Comparison of ENCODE assay signal across 1 cellular context in the genomic region with DNA sequence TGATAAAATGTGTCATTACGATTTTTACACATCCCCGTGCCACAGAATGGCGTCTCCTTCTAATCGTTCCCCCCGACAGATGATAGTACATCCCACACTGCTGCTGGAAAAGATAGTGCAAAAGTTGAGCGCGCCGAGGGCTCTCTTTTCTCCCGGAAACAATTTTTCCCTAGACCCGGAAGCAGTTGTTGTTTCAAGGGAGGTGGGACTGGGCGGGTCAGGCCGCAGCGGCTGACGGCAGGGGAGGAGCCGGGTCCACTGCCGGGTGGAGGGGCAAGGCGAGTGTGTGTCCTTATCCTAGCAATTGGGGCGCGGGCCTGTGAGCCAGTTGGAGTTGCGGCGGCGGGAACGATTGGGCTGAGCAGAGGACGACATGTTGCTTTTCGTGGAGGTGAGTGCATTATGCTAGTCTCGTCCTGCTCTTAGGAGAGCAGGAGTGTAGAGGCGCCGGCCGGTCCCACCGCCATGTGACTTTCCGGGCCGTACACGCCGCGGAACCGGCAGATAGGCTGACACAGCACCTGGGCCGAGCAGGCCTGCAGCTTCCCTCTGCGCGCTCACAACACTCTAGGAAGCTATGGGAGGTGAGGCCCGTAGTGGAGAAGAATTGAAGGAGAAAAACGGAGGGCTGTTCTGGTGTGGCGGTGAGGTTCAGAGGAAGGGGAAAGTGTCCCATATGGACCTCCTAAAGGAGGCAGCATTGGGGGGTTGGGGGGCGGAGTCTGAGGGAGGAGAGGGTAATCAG.
TF ChIP-seq lines count a peak whose summit lies in the region.

LARP4 (plus strand) TSS at position 248 of the 745 bp plus-strand sequence; CDS start at position 374, 126 bp downstream.

TF ChIP-seq in K562, 482 proteins besides CTCF, POLR2A, EP300 and RAD21 (continued from another document and continues in another):
- no peak for TF ChIP-seq ZNF280B (CRISPR knock-in tag; IDR thresholded peaks at IDR 0.05)
- no peak for TF ChIP-seq TCF15 (CRISPR knock-in tag; IDR thresholded peaks at IDR 0.05)
- no peak for TF ChIP-seq TGIF2 (CRISPR knock-in tag; IDR thresholded peaks at IDR 0.05)
- no peak for TF ChIP-seq CBFB (CRISPR knock-in tag; IDR thresholded peaks at IDR 0.05)
- TF ChIP-seq CTBP1 (IDR thresholded peaks at IDR 0.05; ENCODE audit: borderline replicate concordance): peak; percentile 60; the same call in 1 of the 2 replicates
- TF ChIP-seq HIVEP1 (CRISPR knock-in tag; IDR thresholded peaks at IDR 0.05): no peak
- peak; percentile 87 for TF ChIP-seq MYC (IDR thresholded peaks at IDR 0.05; ENCODE audit: low read depth, low read length)
- TF ChIP-seq MYC (CRISPR knock-in tag; IDR thresholded peaks at IDR 0.05; ENCODE audit: borderline replicate concordance, low read depth): peak; percentile 85
- no peak for TF ChIP-seq ZNF197 (CRISPR knock-in tag; IDR thresholded peaks at IDR 0.05; ENCODE audit: low read depth)
- TF ChIP-seq, protein P1, sequence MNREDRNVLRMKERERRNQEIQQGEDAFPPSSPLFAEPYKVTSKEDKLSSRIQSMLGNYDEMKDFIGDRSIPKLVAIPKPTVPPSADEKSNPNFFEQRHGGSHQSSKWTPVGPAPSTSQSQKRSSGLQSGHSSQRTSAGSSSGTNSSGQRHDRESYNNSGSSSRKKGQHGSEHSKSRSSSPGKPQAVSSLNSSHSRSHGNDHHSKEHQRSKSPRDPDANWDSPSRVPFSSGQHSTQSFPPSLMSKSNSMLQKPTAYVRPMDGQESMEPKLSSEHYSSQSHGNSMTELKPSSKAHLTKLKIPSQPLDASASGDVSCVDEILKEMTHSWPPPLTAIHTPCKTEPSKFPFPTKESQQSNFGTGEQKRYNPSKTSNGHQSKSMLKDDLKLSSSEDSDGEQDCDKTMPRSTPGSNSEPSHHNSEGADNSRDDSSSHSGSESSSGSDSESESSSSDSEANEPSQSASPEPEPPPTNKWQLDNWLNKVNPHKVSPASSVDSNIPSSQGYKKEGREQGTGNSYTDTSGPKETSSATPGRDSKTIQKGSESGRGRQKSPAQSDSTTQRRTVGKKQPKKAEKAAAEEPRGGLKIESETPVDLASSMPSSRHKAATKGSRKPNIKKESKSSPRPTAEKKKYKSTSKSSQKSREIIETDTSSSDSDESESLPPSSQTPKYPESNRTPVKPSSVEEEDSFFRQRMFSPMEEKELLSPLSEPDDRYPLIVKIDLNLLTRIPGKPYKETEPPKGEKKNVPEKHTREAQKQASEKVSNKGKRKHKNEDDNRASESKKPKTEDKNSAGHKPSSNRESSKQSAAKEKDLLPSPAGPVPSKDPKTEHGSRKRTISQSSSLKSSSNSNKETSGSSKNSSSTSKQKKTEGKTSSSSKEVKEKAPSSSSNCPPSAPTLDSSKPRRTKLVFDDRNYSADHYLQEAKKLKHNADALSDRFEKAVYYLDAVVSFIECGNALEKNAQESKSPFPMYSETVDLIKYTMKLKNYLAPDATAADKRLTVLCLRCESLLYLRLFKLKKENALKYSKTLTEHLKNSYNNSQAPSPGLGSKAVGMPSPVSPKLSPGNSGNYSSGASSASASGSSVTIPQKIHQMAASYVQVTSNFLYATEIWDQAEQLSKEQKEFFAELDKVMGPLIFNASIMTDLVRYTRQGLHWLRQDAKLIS (CRISPR knock-in tag; IDR thresholded peaks at IDR 0.05): peak; percentile 88
- TF ChIP-seq ZBTB7A (IDR thresholded peaks at IDR 0.05; ENCODE audit: borderline replicate concordance, control insufficient read depth, low read depth, low read length): no peak; the same call in 1 of the 2 replicates
- 0 out of 2 replicates have a peak, but pooled peaks have one; percentile 58 for TF ChIP-seq ZBTB9 (CRISPR knock-in tag; IDR thresholded peaks at IDR 0.05)
- TF ChIP-seq ZC3H8 (IDR thresholded peaks at IDR 0.05): no peak
- TF ChIP-seq HDAC3 (IDR thresholded peaks at IDR 0.05; ENCODE audit: borderline replicate concordance, partially characterized antibody): no peak
- TF ChIP-seq TFAM (CRISPR knock-in tag; conservative IDR thresholded peaks at IDR 0.05): no peak
- TF ChIP-seq, protein P2, sequence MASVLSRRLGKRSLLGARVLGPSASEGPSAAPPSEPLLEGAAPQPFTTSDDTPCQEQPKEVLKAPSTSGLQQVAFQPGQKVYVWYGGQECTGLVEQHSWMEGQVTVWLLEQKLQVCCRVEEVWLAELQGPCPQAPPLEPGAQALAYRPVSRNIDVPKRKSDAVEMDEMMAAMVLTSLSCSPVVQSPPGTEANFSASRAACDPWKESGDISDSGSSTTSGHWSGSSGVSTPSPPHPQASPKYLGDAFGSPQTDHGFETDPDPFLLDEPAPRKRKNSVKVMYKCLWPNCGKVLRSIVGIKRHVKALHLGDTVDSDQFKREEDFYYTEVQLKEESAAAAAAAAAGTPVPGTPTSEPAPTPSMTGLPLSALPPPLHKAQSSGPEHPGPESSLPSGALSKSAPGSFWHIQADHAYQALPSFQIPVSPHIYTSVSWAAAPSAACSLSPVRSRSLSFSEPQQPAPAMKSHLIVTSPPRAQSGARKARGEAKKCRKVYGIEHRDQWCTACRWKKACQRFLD (CRISPR knock-in tag; IDR thresholded peaks at IDR 0.05): peak; percentile 96
- TF ChIP-seq ZNF717 (CRISPR knock-in tag; IDR thresholded peaks at IDR 0.05): no peak
- TF ChIP-seq NFXL1 (CRISPR knock-in tag; IDR thresholded peaks at IDR 0.05): no peak
- TF ChIP-seq ZSCAN29 (IDR thresholded peaks at IDR 0.05): no peak
- no peak for TF ChIP-seq PHB (CRISPR knock-in tag; IDR thresholded peaks at IDR 0.05)
- TF ChIP-seq NEUROD1 (IDR thresholded peaks at IDR 0.05; ENCODE audit: borderline replicate concordance, low read depth, low read length, partially characterized antibody): no peak
- no peak for TF ChIP-seq ZNF444 (CRISPR knock-in tag; IDR thresholded peaks at IDR 0.05)
- TF ChIP-seq ATF1 (CRISPR knock-in tag; IDR thresholded peaks at IDR 0.05): no peak
- peak; percentile 81 for TF ChIP-seq ATF1 (tag; IDR thresholded peaks at IDR 0.05)
- no peak for TF ChIP-seq POU5F1 (IDR thresholded peaks at IDR 0.05; ENCODE audit: borderline replicate concordance, low read depth, low read length, partially characterized antibody)
- TF ChIP-seq BHLHE40 (IDR thresholded peaks at IDR 0.05; ENCODE audit: low read length): peak; percentile 89
- TF ChIP-seq TEAD4 (IDR thresholded peaks at IDR 0.05; ENCODE audit: low read length): peak; percentile 71
- 0 out of 2 replicates have a peak, but pooled peaks have one; percentile 22 for TF ChIP-seq TEAD4 (CRISPR knock-in tag; IDR thresholded peaks at IDR 0.05; ENCODE audit: borderline replicate concordance)
- no peak for TF ChIP-seq ZFPM2 (CRISPR knock-in tag; IDR thresholded peaks at IDR 0.05)
- TF ChIP-seq NFIX (CRISPR knock-in tag; IDR thresholded peaks at IDR 0.05; ENCODE audit: low read depth): no peak
- no peak for TF ChIP-seq ZNF143 (CRISPR knock-in tag; IDR thresholded peaks at IDR 0.05)
- TF ChIP-seq MNT (conservative IDR thresholded peaks at IDR 0.05): peak; percentile 96 to 98
- TF ChIP-seq ZNF780A (CRISPR knock-in tag; IDR thresholded peaks at IDR 0.05): no peak
- no peak for TF ChIP-seq THAP7 (CRISPR knock-in tag; IDR thresholded peaks at IDR 0.05)
- peak; percentile 86 for TF ChIP-seq HMGN3 (IDR thresholded peaks at IDR 0.05; ENCODE audit: borderline replicate concordance, extremely low read depth, insufficient read length, low read depth, low read length)
- peak; percentile 52 to 73; a peak in 1 of 4 replicates for TF ChIP-seq UBTF (IDR thresholded peaks at IDR 0.05; ENCODE audit: borderline replicate concordance in 1 of 2, low read depth in 2 of 2, low read length in 2 of 2)
- no peak for TF ChIP-seq DEAF1 (CRISPR knock-in tag; IDR thresholded peaks at IDR 0.05)
- TF ChIP-seq POLR2G (IDR thresholded peaks at IDR 0.05; ENCODE audit: low read depth, low read length): peak; percentile 99
- TF ChIP-seq ZNF224 (CRISPR knock-in tag; IDR thresholded peaks at IDR 0.05): 0 out of 2 replicates have a peak, but pooled peaks have one; percentile 20
- no peak for TF ChIP-seq ZKSCAN8 (CRISPR knock-in tag; IDR thresholded peaks at IDR 0.05)
- TF ChIP-seq, protein P3, sequence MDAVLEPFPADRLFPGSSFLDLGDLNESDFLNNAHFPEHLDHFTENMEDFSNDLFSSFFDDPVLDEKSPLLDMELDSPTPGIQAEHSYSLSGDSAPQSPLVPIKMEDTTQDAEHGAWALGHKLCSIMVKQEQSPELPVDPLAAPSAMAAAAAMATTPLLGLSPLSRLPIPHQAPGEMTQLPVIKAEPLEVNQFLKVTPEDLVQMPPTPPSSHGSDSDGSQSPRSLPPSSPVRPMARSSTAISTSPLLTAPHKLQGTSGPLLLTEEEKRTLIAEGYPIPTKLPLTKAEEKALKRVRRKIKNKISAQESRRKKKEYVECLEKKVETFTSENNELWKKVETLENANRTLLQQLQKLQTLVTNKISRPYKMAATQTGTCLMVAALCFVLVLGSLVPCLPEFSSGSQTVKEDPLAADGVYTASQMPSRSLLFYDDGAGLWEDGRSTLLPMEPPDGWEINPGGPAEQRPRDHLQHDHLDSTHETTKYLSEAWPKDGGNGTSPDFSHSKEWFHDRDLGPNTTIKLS (IDR thresholded peaks at IDR 0.05; ENCODE audit: borderline replicate concordance, low read depth): peak; percentile 67; the same call in 1 of the 2 replicates
